In the genomic region with DNA sequence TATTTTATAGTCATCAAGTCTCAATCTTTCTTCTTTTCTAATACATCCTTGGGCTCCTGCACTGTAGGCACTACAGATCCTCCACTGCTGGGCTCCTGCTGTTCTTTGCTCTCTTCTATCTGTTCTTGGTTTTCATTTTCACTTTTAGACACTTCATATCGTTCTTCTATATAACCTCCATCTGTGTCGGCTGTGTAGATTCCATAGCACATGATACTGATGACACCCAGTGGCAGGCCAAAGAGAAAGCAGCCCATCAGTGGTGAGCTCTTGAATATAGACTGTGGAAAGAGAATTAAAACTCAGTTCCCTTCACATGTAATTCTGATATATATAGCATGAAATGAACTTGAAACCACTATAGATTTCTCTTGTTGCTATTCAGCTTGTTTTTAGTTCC, we compare ENCODE assay signal across 9 cellular contexts. TPM values are rescaled to one million over a fixed set of nuclear protein-coding genes. Genes with fewer than 3 reads are reported as not detected.
DNase-seq lines count a peak whose midpoint lies in the region; ATAC-seq and FAIRE-seq lines count a peak whose summit lies in the region.
"Had no signal": no experiment of that assay in that cellular context is flagged by ENCODE, and none has a peak within 500 bp of the region (broad histone marks: within the 10 kb centered on the region; RNA-seq: fewer than 3 reads in every experiment).

No MANE protein-coding gene starts in this region.

- H3K36me3 Mint-ChIP-seq in activated CD4-positive, alpha-beta T cell treated with anti-CD3 and anti-CD28 coated beads for 36 hours (ENCODE audit: low read depth) = peaks cover 24% of the 10 kb centered on the region

- H3K9me3 Mint-ChIP-seq in activated CD4-positive, alpha-beta T cell treated with anti-CD3 and anti-CD28 coated beads for 36 hours (ENCODE audit: low read depth) = no peaks in the 10 kb centered on the region

- DNase-seq in activated CD4-positive, alpha-beta T cell treated with anti-CD3 and anti-CD28 coated beads for 36 hours = no peak
- no peak for DNase-seq in activated CD4-positive, alpha-beta T cell treated with anti-CD3 and anti-CD28 coated beads for 1 hour
- DNase-seq in NCI-H510A treated with DMSO at 0.1 percent for 48 hours (lab: John Stamatoyannopoulos, UW) (peak; percentile 31), pons (ENCODE audit: low spot score) (peak; percentile 57), NCI-H2081 treated with DMSO at 0.1 percent for 48 hours (lab: John Stamatoyannopoulos, UW) (no peak), epidermal melanocyte (ENCODE audit: insufficient read length, low spot score) (no peak), frontal cortex (ENCODE audit: low spot score in 2 of 2) (no peak)
- DNase-seq: KBM-7 had no signal

- ATAC-seq in activated CD4-positive, alpha-beta T cell treated with anti-CD3 and anti-CD28 coated beads for 36 hours = peak; percentile 60
- peak; percentile 81 for ATAC-seq in HG02571 (IDR thresholded peaks at IDR 0.05; ENCODE audit: unreplicated experiment)

- H3K27me3 Mint-ChIP-seq in activated CD4-positive, alpha-beta T cell treated with anti-CD3 and anti-CD28 coated beads for 36 hours = no peaks in the 10 kb centered on the region

- intact Hi-C loops in activated CD4-positive, alpha-beta T cell treated with anti-CD3 and anti-CD28 coated beads for 36 hours (cut with DNase I, micrococcal nuclease) = no loop called here

- POLR2A ChIA-PET in activated CD4-positive, alpha-beta T cell treated with anti-CD3 and anti-CD28 coated beads for 36 hours (lab: Charles Lee) = no interaction called here

- H3K27ac Mint-ChIP-seq in activated CD4-positive, alpha-beta T cell treated with anti-CD3 and anti-CD28 coated beads for 36 hours = peak overlapping the region; percentile 4

- H3K4me3 Mint-ChIP-seq in activated CD4-positive, alpha-beta T cell treated with anti-CD3 and anti-CD28 coated beads for 36 hours = no peak overlapping the region

- H3K4me1 Mint-ChIP-seq in activated CD4-positive, alpha-beta T cell treated with anti-CD3 and anti-CD28 coated beads for 36 hours = no peaks in the 10 kb centered on the region

- CTCF ChIA-PET in activated CD4-positive, alpha-beta T cell treated with anti-CD3 and anti-CD28 coated beads for 36 hours (lab: Charles Lee) = interaction anchor here (2.1 kb wide), 1 partner anchor 17 kb away, joined by 12 read pairs; no protein-coding TSS in a partner anchor

- no peak for FAIRE-seq in frontal cortex (lab: Jason Lieb, UNC)

RNA-seq across cellular contexts. Expression of gene TMX3, which starts 38.0 kb away (rescaled TPM):
- 10 to 100 TPM; 46.9 to 49.9 TPM for total RNA-seq in activated CD4-positive, alpha-beta T cell treated with anti-CD3 and anti-CD28 coated beads for 36 hours
- 56.7 TPM for total RNA-seq in frontal cortex

Comparison
In these comparisons a context has a peak if more than half of its experiments do, and no peak if none do; other contexts are left out.
1. DNase-seq: peak in NCI-H510A treated with DMSO at 0.1 percent for 48 hours (single experiment) and pons (single experiment); none in activated CD4-positive, alpha-beta T cell treated with anti-CD3 and anti-CD28 coated beads for 36 hours (single experiment), activated CD4-positive, alpha-beta T cell treated with anti-CD3 and anti-CD28 coated beads for 1 hour (single experiment), NCI-H2081 treated with DMSO at 0.1 percent for 48 hours (single experiment), epidermal melanocyte (single experiment) and frontal cortex (0 of 2).